ENCODE assay signal across 19 cellular contexts in the genomic region with DNA sequence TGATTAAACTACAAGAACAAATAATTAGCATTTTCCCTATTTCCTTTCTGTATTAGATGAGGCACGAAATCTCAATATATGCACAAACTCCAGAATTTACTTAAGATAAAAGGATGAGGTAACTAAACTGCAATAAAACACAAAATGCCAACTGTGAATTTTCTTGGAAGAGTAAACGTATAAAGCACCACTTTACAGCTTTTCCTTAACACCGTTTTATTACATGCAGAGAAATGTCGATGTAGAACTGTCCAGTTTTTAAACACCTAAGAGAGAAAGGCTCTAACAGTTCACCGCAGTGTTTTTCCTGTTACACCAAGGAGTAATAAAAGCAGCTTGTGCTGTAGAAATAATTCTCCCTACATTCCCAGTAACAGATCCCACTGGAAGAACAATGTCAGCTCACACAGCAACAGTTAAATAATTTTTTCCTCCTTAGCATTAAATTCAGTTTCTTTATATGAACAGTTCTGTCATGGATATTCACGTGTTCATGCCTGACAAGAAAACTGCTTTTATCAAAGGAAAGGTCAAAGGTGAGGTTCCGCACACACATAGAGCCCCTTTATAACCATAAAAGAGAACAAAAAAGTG.
"Had no signal": no experiment of that assay in that cellular context is flagged by ENCODE, and none has a peak within 500 bp of the region (broad histone marks: within the 10 kb centered on the region; RNA-seq: fewer than 3 reads in every experiment).

No MANE protein-coding gene starts in this region.

- H3K27me3 ChIP-seq: esophagus squamous epithelium, neutrophil, testis, tibial nerve, upper lobe of right lung, vagina had no signal

- H3K9me3 Mint-ChIP-seq: dendritic cell treated with granulocyte-macrophage colony-stimulating factor and Interleukin-4, amounts not matched to agents 40 ng/mL and 50 ng/mL, for 4 days; natural killer cell; stimulated activated naive B cell treated with anti-CD40 and anti-IgM and Interleukin-4, amounts not matched to agents 10 μg/mL and 1 μg/mL and 100 μg/mL, for 72 hours; stimulated activated naive CD8-positive, alpha-beta T cell treated with anti-CD3 and anti-CD28 coated beads, Interleukin-15, amount 100 ng/mL, for 72 hours had no signal

- H3K27ac ChIP-seq: esophagus squamous epithelium, neutrophil, psoas muscle, testis, tibial nerve, upper lobe of right lung, vagina had no signal

- H3K4me1 ChIP-seq: esophagus squamous epithelium, testis, upper lobe of right lung, vagina had no signal

- H3K4me1 Mint-ChIP-seq: stimulated activated naive B cell treated with anti-CD40 and anti-IgM and Interleukin-4, amounts not matched to agents 10 μg/mL and 1 μg/mL and 100 μg/mL, for 72 hours; stimulated activated naive CD8-positive, alpha-beta T cell treated with anti-CD3 and anti-CD28 coated beads, Interleukin-15, amount 100 ng/mL, for 72 hours had no signal

- H3K36me3 ChIP-seq: vagina had no signal

- H3K9me3 ChIP-seq: esophagus squamous epithelium, neutrophil, psoas muscle, testis, tibial nerve, upper lobe of right lung, vagina had no signal

- ATAC-seq: left lobe of liver; natural killer cell; sciatic nerve; stimulated activated naive B cell treated with anti-CD40 and anti-IgM and Interleukin-4, amounts not matched to agents 10 μg/mL and 1 μg/mL and 100 μg/mL, for 72 hours; stimulated activated naive CD8-positive, alpha-beta T cell treated with anti-CD3 and anti-CD28 coated beads, Interleukin-15, amount 100 ng/mL, for 72 hours; upper lobe of right lung had no signal

- H3K27ac Mint-ChIP-seq: dendritic cell treated with granulocyte-macrophage colony-stimulating factor and Interleukin-4, amounts not matched to agents 40 ng/mL and 50 ng/mL, for 4 days; natural killer cell; stimulated activated naive B cell treated with anti-CD40 and anti-IgM and Interleukin-4, amounts not matched to agents 10 μg/mL and 1 μg/mL and 100 μg/mL, for 72 hours; stimulated activated naive CD8-positive, alpha-beta T cell treated with anti-CD3 and anti-CD28 coated beads, Interleukin-15, amount 100 ng/mL, for 72 hours had no signal

- DNase-seq: esophagus squamous epithelium; foreskin fibroblast; head of caudate nucleus; hippocampal formation; mammary epithelial cell; natural killer cell; psoas muscle; stimulated activated CD4-positive, alpha-beta T cell treated with anti-CD3 and anti-CD28 coated beads, Interleukin-2, amount 100 ng/mL, for 24 hours; stimulated activated CD4-positive, alpha-beta T cell treated with anti-CD3 and anti-CD28 coated beads, Interleukin-4, amount 100 ng/mL, for 4 hours; stimulated activated naive B cell treated with anti-CD40 and anti-IgM and Interleukin-4, amounts not matched to agents 10 μg/mL and 1 μg/mL and 100 μg/mL, for 72 hours; stimulated activated naive CD8-positive, alpha-beta T cell treated with anti-CD3 and anti-CD28 coated beads, Interleukin-15, amount 100 ng/mL, for 72 hours; testis; upper lobe of right lung had no signal

- H3K27me3 Mint-ChIP-seq: dendritic cell treated with granulocyte-macrophage colony-stimulating factor and Interleukin-4, amounts not matched to agents 40 ng/mL and 50 ng/mL, for 4 days; stimulated activated naive B cell treated with anti-CD40 and anti-IgM and Interleukin-4, amounts not matched to agents 10 μg/mL and 1 μg/mL and 100 μg/mL, for 72 hours; stimulated activated naive CD8-positive, alpha-beta T cell treated with anti-CD3 and anti-CD28 coated beads, Interleukin-15, amount 100 ng/mL, for 72 hours had no signal

- H3K36me3 Mint-ChIP-seq: natural killer cell had no signal

- H3K4me3 ChIP-seq: esophagus squamous epithelium, testis, tibial nerve, upper lobe of right lung, vagina had no signal

- H3K4me3 Mint-ChIP-seq: dendritic cell treated with granulocyte-macrophage colony-stimulating factor and Interleukin-4, amounts not matched to agents 40 ng/mL and 50 ng/mL, for 4 days; natural killer cell; stimulated activated naive B cell treated with anti-CD40 and anti-IgM and Interleukin-4, amounts not matched to agents 10 μg/mL and 1 μg/mL and 100 μg/mL, for 72 hours; stimulated activated naive CD8-positive, alpha-beta T cell treated with anti-CD3 and anti-CD28 coated beads, Interleukin-15, amount 100 ng/mL, for 72 hours had no signal
